9 cellular contexts compared by ENCODE assay signal in genomic region chr19:18089096-18089541, GRCh38. TPM values are rescaled to one million over a fixed set of nuclear protein-coding genes. Genes with fewer than 3 reads are reported as not detected.
DNase-seq lines count a peak whose midpoint lies in the region; ATAC-seq and TF ChIP-seq lines count a peak whose summit lies in the region.
"Not testable (repeated sequence)": the region's sequence is repeated elsewhere in the genome, so short reads cannot be mapped to it uniquely, and the experiment has no call there.
"Had no signal": no experiment of that assay in that cellular context is flagged by ENCODE, and none has a peak within 500 bp of the region (broad histone marks: within the 10 kb centered on the region; RNA-seq: fewer than 3 reads in every experiment).

No MANE protein-coding gene starts in this region.

- not testable (repeated sequence) for H3K4me3 ChIP-seq in Peyer's patch, gastroesophageal sphincter

- not testable (repeated sequence) for TF ChIP-seq EP300 in gastroesophageal sphincter (IDR thresholded peaks at IDR 0.05)

- not testable (repeated sequence) for TF ChIP-seq POLR2A in Peyer's patch (IDR thresholded peaks at IDR 0.05); gastroesophageal sphincter (IDR thresholded peaks at IDR 0.05)

- H3K4me1 Mint-ChIP-seq in activated naive CD8-positive, alpha-beta T cell treated with anti-CD3 and anti-CD28 coated beads, Interleukin-2, amount 50 U/mL, for 24 hours, result peaks cover 84% of the 10 kb centered on the region
- peaks cover 32 to 82% (median 71%) of the 10 kb centered on the region in 4 donors for H3K4me1 Mint-ChIP-seq in naive thymus-derived CD8-positive, alpha-beta T cell

- H3K27ac Mint-ChIP-seq in activated naive CD8-positive, alpha-beta T cell treated with anti-CD3 and anti-CD28 coated beads, Interleukin-2, amount 50 U/mL, for 24 hours, result peak overlapping the region; percentile 99
- peak overlapping the region; percentile 90 to 99 (median 97) for H3K27ac Mint-ChIP-seq in naive thymus-derived CD8-positive, alpha-beta T cell

- peak; percentile 63 for DNase-seq in Ammon's horn (ENCODE audit: low spot score)
- DNase-seq in Peyer's patch, result peak in 2 of 3 donors; percentile 75 to 87
- DNase-seq in activated CD8-positive, alpha-beta memory T cell treated with anti-CD3 and anti-CD28 coated beads for 24 hours, result peak; percentile 82
- peak; percentile 77 for DNase-seq in activated naive CD8-positive, alpha-beta T cell treated with anti-CD3 and anti-CD28 coated beads, Interleukin-2, amount 50 U/mL, for 24 hours
- peak; percentile 33 to 80 (median 60) for DNase-seq in naive thymus-derived CD8-positive, alpha-beta T cell
- peak; percentile 45 to 53 for DNase-seq in stimulated activated CD8-positive, alpha-beta memory T cell treated with anti-CD3 and anti-CD28 coated beads, Interleukin-15, amount 100 ng/mL, for 4 hours (ENCODE audit: low read depth in 2 of 2)

- not testable (repeated sequence) for H3K36me3 ChIP-seq in Peyer's patch, gastroesophageal sphincter

- H3K4me3 Mint-ChIP-seq in activated naive CD8-positive, alpha-beta T cell treated with anti-CD3 and anti-CD28 coated beads, Interleukin-2, amount 50 U/mL, for 24 hours, result peak overlapping the region; percentile 61
- H3K4me3 Mint-ChIP-seq in naive thymus-derived CD8-positive, alpha-beta T cell, result peak overlapping the region in 9 of 10 donors; percentile 72 to 97 (median 80)

- not testable (repeated sequence) for H3K9me3 ChIP-seq in Peyer's patch, gastroesophageal sphincter

- H3K27ac ChIP-seq in Peyer's patch (peak overlapping the region; percentile 75 to 88 (median 86)), gastroesophageal sphincter (peak overlapping the region in 2 of 4 donors; percentile 42 to 48)

- POLR2A ChIA-PET in naive thymus-derived CD8-positive, alpha-beta T cell (lab: Charles Lee), result interaction anchor here (0.6 to 8.6 kb wide), 16 partner anchors 12 to 1761 kb away, joined by 3 to 135 read pairs (median 6); partner anchors contain the start of genes ARRDC2, MAST3 and PIK3R2

- not testable (repeated sequence) for H3K36me3 Mint-ChIP-seq in activated naive CD8-positive, alpha-beta T cell treated with anti-CD3 and anti-CD28 coated beads, Interleukin-2, amount 50 U/mL, for 24 hours (ENCODE audit: low read depth); naive thymus-derived CD8-positive, alpha-beta T cell

- H3K4me1 ChIP-seq in Peyer's patch, result peaks cover 0 to 26% (median 12%) of the 10 kb centered on the region in 4 donors
- H3K4me1 ChIP-seq in gastroesophageal sphincter, result peaks cover 0 to 13% (median 0%) of the 10 kb centered on the region in 3 donors

- H3K27me3 Mint-ChIP-seq in activated naive CD8-positive, alpha-beta T cell treated with anti-CD3 and anti-CD28 coated beads, Interleukin-2, amount 50 U/mL, for 24 hours; naive thymus-derived CD8-positive, alpha-beta T cell: not testable (repeated sequence)

- TF ChIP-seq CTCF in Peyer's patch (IDR thresholded peaks at IDR 0.05); gastroesophageal sphincter (IDR thresholded peaks at IDR 0.05): not testable (repeated sequence)

- H3K27me3 ChIP-seq in Peyer's patch, result not testable (repeated sequence)
- peaks cover 10% of the 10 kb centered on the region for H3K27me3 ChIP-seq in gastroesophageal sphincter

- ATAC-seq in GM21786 (IDR thresholded peaks at IDR 0.05; ENCODE audit: unreplicated experiment), result peak; percentile 49
- peak; percentile 67 for ATAC-seq in activated naive CD8-positive, alpha-beta T cell treated with anti-CD3 and anti-CD28 coated beads, Interleukin-2, amount 50 U/mL, for 24 hours
- peak; percentile 44 for ATAC-seq in gastroesophageal sphincter
- ATAC-seq in naive thymus-derived CD8-positive, alpha-beta T cell, result peak; percentile 47 to 71

- H3K9me3 Mint-ChIP-seq in activated naive CD8-positive, alpha-beta T cell treated with anti-CD3 and anti-CD28 coated beads, Interleukin-2, amount 50 U/mL, for 24 hours; naive thymus-derived CD8-positive, alpha-beta T cell: not testable (repeated sequence)

- 50 to 69% methylated on average over 10 of the region's 11 CpGs for WGBS in gastroesophageal sphincter (ENCODE audit: low coverage in 1 of 2), 2 donors

RNA-seq across cellular contexts. Expression of gene IL12RB1, which starts 2.4 kb away (rescaled TPM):
- total RNA-seq in Peyer's patch (10 to 100 TPM in 1 of 4 donors, 1 to 10 TPM in 3; 1.2 to 19.0 (median 2.8) TPM), gastroesophageal sphincter (1 to 10 TPM in 3 of 4 donors, under 1 TPM in 1; 0.15 to 3.5 (median 1.5) TPM)
- total RNA-seq in naive thymus-derived CD8-positive, alpha-beta T cell, result 10 to 100 TPM; 18.5 TPM
- polyA plus RNA-seq in naive thymus-derived CD8-positive, alpha-beta T cell, result 10 to 100 TPM; 17.5 to 32.9 (median 24.2) TPM
- total RNA-seq: HT-29 had no signal

RNA-seq across cellular contexts. Expression of gene MAST3, which starts 8.5 kb away (rescaled TPM):
- total RNA-seq in Peyer's patch, result 10 to 100 TPM; 47.8 to 56.3 (median 52.0) TPM
- total RNA-seq in gastroesophageal sphincter, result 1 to 10 TPM; 3.3 to 8.8 (median 4.8) TPM
- total RNA-seq in naive thymus-derived CD8-positive, alpha-beta T cell, result 10 to 100 TPM; 44.7 to 44.8 TPM
- 10 to 100 TPM in 2 of 3 donors, 1 to 10 TPM in 1; 9.4 to 15.7 (median 11.5) TPM for polyA plus RNA-seq in naive thymus-derived CD8-positive, alpha-beta T cell

Comparison
In these comparisons a context has a peak if more than half of its experiments do, and no peak if none do; other contexts are left out.
1. RNA of gene MAST3, which starts 8.5 kb away (total RNA-seq): 47.8 to 56.3 TPM in Peyer's patch and 44.7 to 44.8 TPM in naive thymus-derived CD8-positive, alpha-beta T cell; 3.3 to 8.8 TPM in gastroesophageal sphincter; every median in the first group is over 4 times any median in the second.
2. Peak in every context shown above with its lines, with median percentiles within 50 percentile points of each other: DNase-seq and ATAC-seq.